Comparison of ENCODE assay signal across 19 cellular contexts in the genomic region with DNA sequence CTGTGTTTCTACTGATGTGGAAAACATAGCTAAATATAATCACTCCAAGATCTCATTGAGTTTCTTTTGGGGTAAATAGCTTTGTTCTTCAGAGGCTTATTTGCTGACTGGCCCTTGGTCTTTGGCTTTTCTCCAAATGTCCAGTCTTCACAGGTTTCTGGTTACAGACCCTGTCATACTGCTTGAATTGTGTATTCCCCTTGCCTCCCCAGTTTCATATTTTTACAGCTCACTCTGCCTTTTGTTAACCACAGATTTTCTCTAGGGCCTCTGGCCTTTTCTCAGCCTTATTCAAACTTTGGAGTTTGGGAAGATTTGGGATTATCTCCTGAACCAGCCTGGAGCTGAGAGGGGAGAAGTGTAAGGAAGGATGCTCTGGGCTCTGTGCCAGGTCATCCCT. TPM values are rescaled to one million over a fixed set of nuclear protein-coding genes. Genes with fewer than 3 reads are reported as not detected.
DNase-seq lines count a peak whose midpoint lies in the region; FAIRE-seq and TF ChIP-seq lines count a peak whose summit lies in the region.
"Had no signal": no experiment of that assay in that cellular context is flagged by ENCODE, and none has a peak within 500 bp of the region (broad histone marks: within the 10 kb centered on the region; RNA-seq: fewer than 3 reads in every experiment).

No MANE protein-coding gene starts in this region.

- no TSS peak for BruUV-seq in A673 (replicated peaks; lab: Mats Ljungman, UMichigan)

- 0 out of 2 replicates have a peak, but pooled peaks cover 3% of the 10 kb centered on the region for H3K4me1 ChIP-seq in HEK293 (ENCODE audit: control insufficient read depth, insufficient read depth, low read length)
- no peaks in the 10 kb centered on the region for H3K4me1 ChIP-seq in A673 (ENCODE audit: insufficient read depth, low read length, poor library complexity, severe bottlenecking)

- in situ Hi-C loops in astrocyte of the cerebellum (cut with HindIII; ENCODE audit: low sequenced_read_pairs): no loop called here

- no peak overlapping the region for H3K4me3 ChIP-seq in HEK293 (ENCODE audit: low read depth, low read length)
- no peak overlapping the region for H3K4me3 ChIP-seq in astrocyte of the cerebellum (ENCODE audit: low read depth, low read length)
- H3K4me3 ChIP-seq in A673 (ENCODE audit: low read depth, low read length, poor library complexity, severe bottlenecking): no peak overlapping the region
- H3K4me3 ChIP-seq: GM23248, SK-N-MC had no signal

- DNase-seq in astrocyte of the cerebellum (ENCODE audit: low read depth): peak; percentile 11
- peak; percentile 32 for DNase-seq in iris pigment epithelial cell (ENCODE audit: low read depth)
- DNase-seq in urothelium cell line (ENCODE audit: low spot score): no peak
- DNase-seq in posterior cingulate gyrus: no peak
- no peak for DNase-seq in A673 (ENCODE audit: low spot score)
- DNase-seq in activated CD8-positive, alpha-beta memory T cell treated with anti-CD3 and anti-CD28 coated beads, Interleukin-2, amount 50 U/mL, for 4 hours: no peak
- DNase-seq: CD4-positive, CD25-positive, alpha-beta regulatory T cell; DMS79 treated with DMSO at 0.1 percent for 48 hours; GM23248; MM.1S; NCI-H1105 treated with DMSO at 0.1 percent for 48 hours; NCI-H187; NCI-H226; NCI-H526 treated with DMSO at 0.1 percent for 48 hours; T-helper 1 cell had no signal

- H3K9me3 ChIP-seq in HEK293 (ENCODE audit: control insufficient read depth, insufficient read depth, low read depth, low read length) (no peaks in the 10 kb centered on the region), A673 (ENCODE audit: low read depth, low read length, poor library complexity, severe bottlenecking) (no peaks in the 10 kb centered on the region)

- H3K36me3 ChIP-seq in HEK293 (ENCODE audit: control insufficient read depth in 2 of 2, insufficient read depth in 1 of 2, low read length in 2 of 2) (peaks cover 0 to 1% of the 10 kb centered on the region in 2 experiments; a peak in 1 of 3 replicates), A673 (ENCODE audit: insufficient read depth, low read length, poor library complexity, severe bottlenecking) (no peaks in the 10 kb centered on the region)

- TF ChIP-seq EP300 in Ishikawa (IDR thresholded peaks at IDR 0.05; ENCODE audit: borderline replicate concordance): no peak

- no peak for TF ChIP-seq RAD21 in Ishikawa (IDR thresholded peaks at IDR 0.05; ENCODE audit: low read depth)

- intact Hi-C loops in posterior cingulate gyrus (cut with DNase I): no loop called here
- intact Hi-C loops in A673 (cut with micrococcal nuclease; ENCODE audit: unreplicated experiment): no loop called here

- no peak for FAIRE-seq in urothelium cell line (lab: Jason Lieb, UNC)

- H3K27me3 ChIP-seq in A673 (replicated peaks; ENCODE audit: insufficient read depth, low read depth, low read length, poor library complexity): no peaks in the 10 kb centered on the region

- TF ChIP-seq CTCF in HEK293 (tag by site-specific recombination; IDR thresholded peaks at IDR 0.05): no peak
- no peak for TF ChIP-seq CTCF in astrocyte of the cerebellum (IDR thresholded peaks at IDR 0.05; ENCODE audit: low read depth, low read length, missing control alignments)
- no peak for TF ChIP-seq CTCF in A673 (conservative IDR thresholded peaks at IDR 0.05; ENCODE audit: low read depth, low read length)

- H3K27ac ChIP-seq in HEK293 (ENCODE audit: extremely low read depth, low read depth, low read length): no peak overlapping the region
- no peak overlapping the region for H3K27ac ChIP-seq in A673 (ENCODE audit: low read depth, low read length, poor library complexity, severe bottlenecking)
- H3K27ac ChIP-seq: GM23248, KMS-11, SK-N-MC had no signal

- POLR2A ChIA-PET in HEK293 (lab: Yijun Ruan, JAX) (interaction anchor here (1.0 kb wide), 1 partner anchor 24 kb away, joined by 3 read pairs; a partner anchor contains a TSS), A673 (lab: Charles Lee; ENCODE audit: low non-redundant PET) (no interaction called here)

- CTCF ChIA-PET in HEK293 (lab: Yijun Ruan, JAX) (interaction anchor here (0.6 to 1.1 kb wide), 4 partner anchors 9 to 1591 kb away, joined by 4 read pairs; no protein-coding TSS in a partner anchor), A673 (lab: Charles Lee) (no interaction called here)

TF ChIP-seq in HEK293, 187 proteins besides CTCF, POLR2A, EP300 and RAD21:
- TF ChIP-seq, protein P1, sequence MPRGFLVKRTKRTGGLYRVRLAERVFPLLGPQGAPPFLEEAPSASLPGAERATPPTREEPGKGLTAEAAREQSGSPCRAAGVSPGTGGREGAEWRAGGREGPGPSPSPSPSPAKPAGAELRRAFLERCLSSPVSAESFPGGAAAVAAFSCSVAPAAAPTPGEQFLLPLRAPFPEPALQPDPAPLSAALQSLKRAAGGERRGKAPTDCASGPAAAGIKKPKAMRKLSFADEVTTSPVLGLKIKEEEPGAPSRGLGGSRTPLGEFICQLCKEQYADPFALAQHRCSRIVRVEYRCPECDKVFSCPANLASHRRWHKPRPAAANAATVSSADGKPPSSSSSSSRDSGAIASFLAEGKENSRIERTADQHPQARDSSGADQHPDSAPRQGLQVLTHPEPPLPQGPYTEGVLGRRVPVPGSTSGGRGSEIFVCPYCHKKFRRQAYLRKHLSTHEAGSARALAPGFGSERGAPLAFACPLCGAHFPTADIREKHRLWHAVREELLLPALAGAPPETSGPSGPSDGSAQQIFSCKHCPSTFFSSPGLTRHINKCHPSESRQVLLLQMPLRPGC (tag by site-specific recombination; IDR thresholded peaks at IDR 0.05): no peak
- peak; percentile 82 for TF ChIP-seq FEZF1 (tag by site-specific recombination; IDR thresholded peaks at IDR 0.05)

TF ChIP-seq in Ishikawa, 13 proteins besides CTCF, POLR2A, EP300 and RAD21:
- TF ChIP-seq CREB1 (IDR thresholded peaks at IDR 0.05; ENCODE audit: low read depth) (no peak), CEBPB (IDR thresholded peaks at IDR 0.05) (no peak), TEAD4 (IDR thresholded peaks at IDR 0.05) (no peak), NFIC (IDR thresholded peaks at IDR 0.05) (peak; percentile 31; the same call in 1 of the 2 replicates), FOXM1 (IDR thresholded peaks at IDR 0.05; ENCODE audit: borderline replicate concordance, low read depth) (no peak)
- TF ChIP-seq, protein P2, sequence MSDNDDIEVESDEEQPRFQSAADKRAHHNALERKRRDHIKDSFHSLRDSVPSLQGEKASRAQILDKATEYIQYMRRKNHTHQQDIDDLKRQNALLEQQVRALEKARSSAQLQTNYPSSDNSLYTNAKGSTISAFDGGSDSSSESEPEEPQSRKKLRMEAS (IDR thresholded peaks at IDR 0.05): no peak
- TF ChIP-seq, protein P3, sequence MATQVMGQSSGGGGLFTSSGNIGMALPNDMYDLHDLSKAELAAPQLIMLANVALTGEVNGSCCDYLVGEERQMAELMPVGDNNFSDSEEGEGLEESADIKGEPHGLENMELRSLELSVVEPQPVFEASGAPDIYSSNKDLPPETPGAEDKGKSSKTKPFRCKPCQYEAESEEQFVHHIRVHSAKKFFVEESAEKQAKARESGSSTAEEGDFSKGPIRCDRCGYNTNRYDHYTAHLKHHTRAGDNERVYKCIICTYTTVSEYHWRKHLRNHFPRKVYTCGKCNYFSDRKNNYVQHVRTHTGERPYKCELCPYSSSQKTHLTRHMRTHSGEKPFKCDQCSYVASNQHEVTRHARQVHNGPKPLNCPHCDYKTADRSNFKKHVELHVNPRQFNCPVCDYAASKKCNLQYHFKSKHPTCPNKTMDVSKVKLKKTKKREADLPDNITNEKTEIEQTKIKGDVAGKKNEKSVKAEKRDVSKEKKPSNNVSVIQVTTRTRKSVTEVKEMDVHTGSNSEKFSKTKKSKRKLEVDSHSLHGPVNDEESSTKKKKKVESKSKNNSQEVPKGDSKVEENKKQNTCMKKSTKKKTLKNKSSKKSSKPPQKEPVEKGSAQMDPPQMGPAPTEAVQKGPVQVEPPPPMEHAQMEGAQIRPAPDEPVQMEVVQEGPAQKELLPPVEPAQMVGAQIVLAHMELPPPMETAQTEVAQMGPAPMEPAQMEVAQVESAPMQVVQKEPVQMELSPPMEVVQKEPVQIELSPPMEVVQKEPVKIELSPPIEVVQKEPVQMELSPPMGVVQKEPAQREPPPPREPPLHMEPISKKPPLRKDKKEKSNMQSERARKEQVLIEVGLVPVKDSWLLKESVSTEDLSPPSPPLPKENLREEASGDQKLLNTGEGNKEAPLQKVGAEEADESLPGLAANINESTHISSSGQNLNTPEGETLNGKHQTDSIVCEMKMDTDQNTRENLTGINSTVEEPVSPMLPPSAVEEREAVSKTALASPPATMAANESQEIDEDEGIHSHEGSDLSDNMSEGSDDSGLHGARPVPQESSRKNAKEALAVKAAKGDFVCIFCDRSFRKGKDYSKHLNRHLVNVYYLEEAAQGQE (IDR thresholded peaks at IDR 0.05; ENCODE audit: low read depth): no peak

RNA-seq across cellular contexts. Expression of a gene that starts 23.9 kb away (rescaled TPM):
- total RNA-seq in A673 (2021): 18.3 and 21.1 TPM in 2 replicates

Comparison
In these comparisons a context has a peak if more than half of its experiments do, and no peak if none do; other contexts are left out.
1. DNase-seq: peak in astrocyte of the cerebellum (single experiment) and iris pigment epithelial cell (single experiment); none in urothelium cell line (single experiment), posterior cingulate gyrus (0 of 10), A673 (single experiment) and activated CD8-positive, alpha-beta memory T cell treated with anti-CD3 and anti-CD28 coated beads, Interleukin-2, amount 50 U/mL, for 4 hours (single experiment).